18 cellular contexts compared by ENCODE assay signal in the genomic region with DNA sequence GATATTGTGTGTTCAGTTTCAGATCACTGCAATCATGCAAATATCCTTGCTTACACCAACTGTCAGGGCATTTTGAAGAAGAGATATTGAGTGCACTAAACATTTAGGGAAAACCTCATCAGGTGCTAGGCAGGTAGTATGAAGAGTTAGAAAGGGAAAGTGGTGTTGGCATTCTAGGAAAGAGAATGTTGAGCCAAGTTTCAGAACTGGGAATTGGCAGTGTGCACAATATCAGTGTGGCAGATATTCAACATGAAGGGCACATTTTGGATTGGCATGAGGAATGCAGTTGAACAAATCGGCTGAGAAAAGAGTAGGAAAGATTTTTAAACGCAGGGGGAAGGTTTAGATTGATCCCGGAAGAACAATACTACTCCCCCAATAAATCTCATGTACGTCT. TPM values are rescaled to one million over a fixed set of nuclear protein-coding genes. Genes with fewer than 3 reads are reported as not detected.
DNase-seq lines count a peak whose midpoint lies in the region; ATAC-seq, FAIRE-seq and TF ChIP-seq lines count a peak whose summit lies in the region.
"Had no signal": no experiment of that assay in that cellular context is flagged by ENCODE, and none has a peak within 500 bp of the region (broad histone marks: within the 10 kb centered on the region; RNA-seq: fewer than 3 reads in every experiment).

No MANE protein-coding gene starts in this region.

- H3K27me3 ChIP-seq in liver (ENCODE audit: control insufficient read depth in 4 of 4, insufficient read depth in 4 of 4, low read length in 3 of 4) (no peaks in the 10 kb centered on the region), HepG2 (ENCODE audit: control insufficient read depth in 1 of 2, insufficient read depth in 2 of 2, low read length in 2 of 2) (no peaks in the 10 kb centered on the region; a peak in 1 of 5 replicates), right lobe of liver (no peaks in the 10 kb centered on the region), small intestine (ENCODE audit: control insufficient read depth in 2 of 2, insufficient read depth in 2 of 2, low read length in 2 of 2) (no peaks in the 10 kb centered on the region)

- WGBS in liver, result 47% methylated on average over 4 of the region's 4 CpGs
- WGBS in HepG2 (ENCODE audit: low lambda C conversion rate), result 52% methylated on average over 4 of the region's 4 CpGs
- WGBS in right lobe of liver (ENCODE audit: insufficient coverage, low coverage, low lambda C conversion rate, missing lambda C conversion rate), result 36% methylated on average over 4 of the region's 4 CpGs
- WGBS in small intestine, 3 donors, result 86 to 92% (median 87%) methylated on average over 4 of the region's 4 CpGs

- no peak overlapping the region for H3K9ac ChIP-seq in liver (ENCODE audit: low read depth in 1 of 2, low read length in 2 of 2)
- no peak overlapping the region for H3K9ac ChIP-seq in HepG2 (ENCODE audit: insufficient read depth, low read depth, low read length)

- no peaks in the 10 kb centered on the region for H4K20me1 ChIP-seq in HepG2 (ENCODE audit: insufficient read depth, low read length)

- no TSS peak for BruUV-seq in HepG2 (replicated peaks; lab: Mats Ljungman, UMichigan)

- TF ChIP-seq EP300 in HepG2 (IDR thresholded peaks at IDR 0.05; ENCODE audit: low read depth in 2 of 2, low read length in 2 of 2), result no peak
- no peak for TF ChIP-seq EP300 in HepG2 (CRISPR knock-in tag; IDR thresholded peaks at IDR 0.05; ENCODE audit: borderline replicate concordance)

- peak in 1 of 2 donors; percentile 26 for TF ChIP-seq RAD21 in liver (IDR thresholded peaks at IDR 0.05)
- TF ChIP-seq RAD21 in HepG2 (CRISPR knock-in tag; IDR thresholded peaks at IDR 0.05), result no peak

- FAIRE-seq in HepG2 (lab: Jason Lieb, UNC) (no peak), small intestine (lab: Jason Lieb, UNC) (no peak)
- FAIRE-seq: GM12891, GM18507, H54 had no signal

- H3K36me3 ChIP-seq in liver (ENCODE audit: control insufficient read depth in 4 of 4, insufficient read depth in 3 of 4, low read depth in 1 of 4, low read length in 3 of 4) (no peaks in the 10 kb centered on the region), HepG2 (replicated peaks in 1 of 2; ENCODE audit: control insufficient read depth in 1 of 2, insufficient read depth in 2 of 2, low read length in 2 of 2) (no peaks in the 10 kb centered on the region), right lobe of liver (no peaks in the 10 kb centered on the region), small intestine (ENCODE audit: control insufficient read depth in 2 of 2, insufficient read depth in 2 of 2, low read length in 2 of 2) (no peaks in the 10 kb centered on the region)

- TF ChIP-seq CTCF in liver (IDR thresholded peaks at IDR 0.05; ENCODE audit: low read depth, low read length, missing input control) (no peak), HepG2 (CRISPR knock-in tag; IDR thresholded peaks at IDR 0.05) (no peak), right lobe of liver (IDR thresholded peaks at IDR 0.05) (no peak)

- TF ChIP-seq POLR2A in HepG2 (IDR thresholded peaks at IDR 0.05; ENCODE audit: insufficient read depth in 1 of 2, low read depth in 2 of 2, low read length in 2 of 2) (no peak), right lobe of liver (IDR thresholded peaks at IDR 0.05) (no peak)

- CTCF ChIA-PET in HepG2 (lab: Yijun Ruan, JAX; ENCODE audit: low intra/inter-chr PET ratio, low total read pairs), result no interaction called here

- no peak overlapping the region for H2AFZ ChIP-seq in HepG2 (ENCODE audit: low read length)

- H3K27ac ChIP-seq in liver (ENCODE audit: low read depth in 1 of 2, low read length in 2 of 2), result peak overlapping the region; percentile 16 to 76
- no peak overlapping the region for H3K27ac ChIP-seq in HepG2 (ENCODE audit: extremely low read length, insufficient read depth, low read length)
- peak overlapping the region; percentile 55 to 67 (median 55) for H3K27ac ChIP-seq in right lobe of liver
- no peak overlapping the region for H3K27ac ChIP-seq in small intestine (ENCODE audit: low read depth in 1 of 2, low read length in 1 of 2)

- H3K4me3 ChIP-seq in liver (ENCODE audit: low read depth in 1 of 3, low read length in 3 of 3) (no peak overlapping the region), HepG2 (replicated peaks in 1 of 3; ENCODE audit: insufficient read depth in 1 of 3, low read depth in 2 of 3, low read length in 3 of 3) (no peak overlapping the region), right lobe of liver (no peak overlapping the region), small intestine (ENCODE audit: low read depth in 1 of 2, low read length in 2 of 2) (no peak overlapping the region)

- intact Hi-C loops in HepG2 (cut with micrococcal nuclease; ENCODE audit: unreplicated experiment), result no loop called here
- intact Hi-C loops in right lobe of liver (cut with DNase I), result no loop called here

- H3K4me1 ChIP-seq in liver (ENCODE audit: control insufficient read depth in 4 of 4, insufficient read depth in 4 of 4, low read length in 3 of 4) (peaks cover 7 to 21% (median 20%) of the 10 kb centered on the region in 4 donors), HepG2 (ENCODE audit: insufficient read depth, low read length) (no peaks in the 10 kb centered on the region), right lobe of liver (peaks cover 0 to 32% (median 9%) of the 10 kb centered on the region in 4 donors), small intestine (ENCODE audit: control insufficient read depth in 2 of 2, insufficient read depth in 1 of 2, low read depth in 1 of 2, low read length in 1 of 2) (no peaks in the 10 kb centered on the region)

- in situ Hi-C loops in HepG2 (cut with HindIII; ENCODE audit: extremely low pct_ligation_motif_present, low pct_unique_long_range_greater_than_20kb), result no loop called here

- DNase-seq in HepG2 (ENCODE audit: low spot score) (no peak), NCI-H526 (lab: John Stamatoyannopoulos, UW) (peak; percentile 84 to 92), right lobe of liver (no peak), small intestine (no peak), DMS 273 treated with DMSO at 0.1 percent for 48 hours (lab: John Stamatoyannopoulos, UW) (no peak)
- DNase-seq: C1 segment of cervical spinal cord; Calu3; CD4-positive, alpha-beta memory T cell; COR-L47; DMS153; DMS79 treated with DMSO at 0.1 percent for 48 hours; GF-D8; GOT3; HCEC 1CT had no signal

- H3K79me2 ChIP-seq in HepG2 (ENCODE audit: insufficient read depth, low read length), result no peaks in the 10 kb centered on the region

- ATAC-seq in HepG2 (no peak), right lobe of liver (peak; percentile 62 to 67 (median 67))

- H3K9me3 ChIP-seq in liver (ENCODE audit: control insufficient read depth in 4 of 4, low read length in 3 of 4) (no peaks in the 10 kb centered on the region), HepG2 (ENCODE audit: low read length) (no peaks in the 10 kb centered on the region), right lobe of liver (no peaks in the 10 kb centered on the region), small intestine (ENCODE audit: control insufficient read depth, low read depth) (no peaks in the 10 kb centered on the region)

- POLR2A ChIA-PET in HepG2 (lab: Yijun Ruan, JAX), result no interaction called here

- H3K4me2 ChIP-seq in HepG2 (ENCODE audit: low read depth, low read length), result no peak overlapping the region

TF ChIP-seq in HepG2, 621 proteins besides CTCF, POLR2A, EP300 and RAD21 (continues in another document):
- no peak for TF ChIP-seq FOXO1 (CRISPR knock-in tag; IDR thresholded peaks at IDR 0.05)
- no peak for TF ChIP-seq EZH2 (conservative IDR thresholded peaks at IDR 0.05; ENCODE audit: low read depth, low read length)

RNA-seq across cellular contexts. Expression of gene SMAD1, which starts 43.4 kb away (rescaled TPM):
- total RNA-seq in liver (10 to 100 TPM in 1 of 2 donors, 1 to 10 TPM in 1; 6.3 to 43.8 TPM), HepG2 (2016; rRNA removed; fragmentation: Illumina TruSeq; extraction: Trizol) (12.7 and 14.0 TPM in 2 replicates), right lobe of liver (10 to 100 TPM; 12.4 to 30.5 (median 18.4) TPM)
- polyA plus RNA-seq in liver (10 to 100 TPM; 10.5 to 18.8 TPM), HepG2 (2011; rRNA removed) (11.8 and 16.6 TPM in 2 replicates), small intestine (10 to 100 TPM; 11.4 to 16.4 (median 14.1) TPM)
- total RNA-seq in HepG2 (2016; cell fraction: cytosol; rRNA removed; fragmentation: Illumina TruSeq; extraction: Trizol; ENCODE audit: low read depth), result 15.1 and 19.1 TPM in 2 replicates
- 12.3 and 13.8 TPM in 2 replicates for total RNA-seq in HepG2 (2016; cell fraction: insoluble cytoplasmic fraction; rRNA removed; fragmentation: Illumina TruSeq; extraction: Trizol)
- total RNA-seq in HepG2 (2016; cell fraction: membrane; rRNA removed; fragmentation: Illumina TruSeq; extraction: Trizol), result 9.1 and 10.3 TPM in 2 replicates
- total RNA-seq in HepG2 (2016; cell fraction: nucleus; rRNA removed; fragmentation: Illumina TruSeq; extraction: Trizol), result 14.5 and 15.4 TPM in 2 replicates
- polyA plus RNA-seq in HepG2 (2011; cell fraction: cytosol; rRNA removed), result 10.9 and 13.7 TPM in 2 replicates
- 7.6 and 7.8 TPM in 2 replicates for polyA plus RNA-seq in HepG2 (2011; cell fraction: nucleus; rRNA removed)
- polyA plus RNA-seq in HepG2 (2012), result 6.8 and 7.9 TPM in 2 replicates
- polyA plus RNA-seq in HepG2 (2016; cell fraction: cytosol; fragmentation: Illumina TruSeq; extraction: Trizol; ENCODE audit: low read depth), result 1.1 and 1.3 TPM in 2 replicates
- polyA plus RNA-seq in HepG2 (2016; cell fraction: insoluble cytoplasmic fraction; fragmentation: Illumina TruSeq; extraction: Trizol; ENCODE audit: low read depth), result 13.0 and 14.5 TPM in 2 replicates
- polyA plus RNA-seq in HepG2 (2016; cell fraction: membrane; fragmentation: Illumina TruSeq; extraction: Trizol; ENCODE audit: low read depth), result 3.0 and 4.1 TPM in 2 replicates
- 7.4 and 7.8 TPM in 2 replicates for polyA plus RNA-seq in HepG2 (2016; cell fraction: nucleus; fragmentation: Illumina TruSeq; extraction: Trizol; ENCODE audit: insufficient read depth, low read depth)
- 19.7 and 28.1 TPM in 2 replicates for polyA minus RNA-seq in HepG2 (2011; rRNA and poly(A)+ RNA removed; ENCODE audit: low replicate concordance)
- polyA minus RNA-seq in HepG2 (2011; cell fraction: cytosol; rRNA and poly(A)+ RNA removed), result 8.4 and 8.6 TPM in 2 replicates
- polyA minus RNA-seq in HepG2 (2011; cell fraction: nucleus; rRNA and poly(A)+ RNA removed), result 29.1 and 30.5 TPM in 2 replicates

Comparison
In these comparisons a context has a peak if more than half of its experiments do, and no peak if none do; other contexts are left out.
1. H3K27ac ChIP-seq: peak in liver (2 of 2) and right lobe of liver (3 of 3); none in HepG2 (single experiment) and small intestine (0 of 2).
2. DNase-seq: peak in NCI-H526 (2 of 2); none in HepG2 (single experiment), right lobe of liver (0 of 3), small intestine (single experiment) and DMS 273 treated with DMSO at 0.1 percent for 48 hours (single experiment).